ENCODE assay signal across 8 cellular contexts in genomic region chr2:190882831-190883582, GRCh38. TPM values are rescaled to one million over a fixed set of nuclear protein-coding genes. Genes with fewer than 3 reads are reported as not detected.
DNase-seq lines count a peak whose midpoint lies in the region; ATAC-seq and TF ChIP-seq lines count a peak whose summit lies in the region.

No MANE protein-coding gene starts in this region.

- no peaks in the 10 kb centered on the region for H4K20me1 ChIP-seq in OCI-LY1 (ENCODE audit: insufficient read depth, low read length)

- H3K79me2 ChIP-seq in OCI-LY1 (ENCODE audit: insufficient read depth, low read length): peaks cover 63% of the 10 kb centered on the region

- H3K4me1 Mint-ChIP-seq in effector memory CD8-positive, alpha-beta T cell (ENCODE audit: low read depth in 2 of 2): peaks cover 29 to 40% of the 10 kb centered on the region in 2 donors

- H3K4me3 ChIP-seq in GM12864 (ENCODE audit: low read depth, low read length): peak overlapping the region; percentile 99
- H3K4me3 ChIP-seq in OCI-LY1 (ENCODE audit: low read depth, low read length, poor library complexity, severe bottlenecking): peak overlapping the region; percentile 86
- H3K4me3 ChIP-seq in ovary: peak overlapping the region; percentile 96

- H3K4me3 Mint-ChIP-seq in effector memory CD8-positive, alpha-beta T cell: peak overlapping the region; percentile 94 to 98

- no peak for TF ChIP-seq POLR2A in ovary (IDR thresholded peaks at IDR 0.05)

- no peaks in the 10 kb centered on the region for H3K27me3 ChIP-seq in OCI-LY1 (ENCODE audit: insufficient read depth, low read length)
- H3K27me3 ChIP-seq in ovary: no peaks in the 10 kb centered on the region

- H3K36me3 ChIP-seq in OCI-LY1 (ENCODE audit: insufficient read depth, low read length) (peaks cover 26% of the 10 kb centered on the region; the same call in 1 of the 2 replicates), ovary (no peaks in the 10 kb centered on the region)

- peak overlapping the region; percentile 87 for H3K9ac ChIP-seq in OCI-LY1 (ENCODE audit: low read length)

- no peaks in the 10 kb centered on the region for H3K9me2 ChIP-seq in OCI-LY1 (ENCODE audit: low read depth, low read length)

- DNase-seq in GM12864 (ENCODE audit: low read depth): no peak
- DNase-seq in effector memory CD8-positive, alpha-beta T cell: no peak
- DNase-seq in ovary: no peak
- no peak for DNase-seq in GM13977 (ENCODE audit: low spot score)
- DNase-seq in kidney glomerular epithelial cell (lab: John Stamatoyannopoulos, UW): no peak
- no peak for DNase-seq in KG1 (lab: John Stamatoyannopoulos, UW)

- H3K27ac ChIP-seq in OCI-LY1 (ENCODE audit: low read depth, low read length, poor library complexity, severe bottlenecking) (peak overlapping the region; percentile 81), ovary (peak overlapping the region in 1 of 2 donors; percentile 95)

- no peak overlapping the region for H2AFZ ChIP-seq in OCI-LY1 (ENCODE audit: low read length)

- H3K4me1 ChIP-seq in OCI-LY1 (ENCODE audit: insufficient read depth, low read length, severe bottlenecking): peaks cover 68% of the 10 kb centered on the region
- H3K4me1 ChIP-seq in ovary (ENCODE audit: insufficient read depth): peaks cover 6% of the 10 kb centered on the region

- no peaks in the 10 kb centered on the region for H3F3A ChIP-seq in OCI-LY1 (ENCODE audit: insufficient read depth, low read length)

- H3K27me3 Mint-ChIP-seq in effector memory CD8-positive, alpha-beta T cell: no peaks in the 10 kb centered on the region

- no peaks in the 10 kb centered on the region for H3K9me3 Mint-ChIP-seq in effector memory CD8-positive, alpha-beta T cell

- ATAC-seq in effector memory CD8-positive, alpha-beta T cell (replicated peaks): no peak
- ATAC-seq in HG03378 (IDR thresholded peaks at IDR 0.05; ENCODE audit: unreplicated experiment): no peak

- intact Hi-C loops in ovary (cut with DNase I): loop anchor here in 2 of 4 donors (10.0 kb wide), 2 partner anchors 62 to 132 kb away; partner anchors contain the start of gene STAT1 (in 1 of the 2)

- in situ Hi-C loops in GM13977 (cut with MboI; ENCODE audit: low pct_unique_long_range_greater_than_20kb, low sequenced_read_pairs, unreplicated experiment): no loop called here

- no peaks in the 10 kb centered on the region for H3K9me3 ChIP-seq in OCI-LY1 (ENCODE audit: low read length)
- no peaks in the 10 kb centered on the region for H3K9me3 ChIP-seq in ovary

- H3K36me3 Mint-ChIP-seq in effector memory CD8-positive, alpha-beta T cell (ENCODE audit: insufficient read depth): peaks cover 60% of the 10 kb centered on the region

- peak overlapping the region; percentile 97 to 99 for H3K27ac Mint-ChIP-seq in effector memory CD8-positive, alpha-beta T cell

- peak overlapping the region; percentile 87 for H3K4me2 ChIP-seq in OCI-LY1 (ENCODE audit: low read length)

- WGBS in ovary, 3 donors: 45 to 52% (median 48%) methylated on average over 4 of the region's 4 CpGs

- TF ChIP-seq CTCF in GM12864 (IDR thresholded peaks at IDR 0.05; ENCODE audit: low read depth, low read length, missing control alignments) (no peak), OCI-LY1 (IDR thresholded peaks at IDR 0.05; ENCODE audit: low read length) (no peak), ovary (IDR thresholded peaks at IDR 0.05) (no peak), GM13977 (IDR thresholded peaks at IDR 0.05; ENCODE audit: extremely low read depth, insufficient read depth, missing control alignments) (no peak)

- TF ChIP-seq EP300 in ovary (IDR thresholded peaks at IDR 0.05): no peak

RNA-seq across cellular contexts. Expression of gene GLS, which starts 2.4 kb away (rescaled TPM):
- total RNA-seq in ovary: 100 to 1,000 TPM in 1 of 7 donors, 10 to 100 TPM in 6; 71.2 to 141 (median 77.1) TPM
- polyA plus RNA-seq in ovary: 10 to 100 TPM; 20.2 to 56.1 TPM
